Comparison of ENCODE assay signal across 25 cellular contexts in genomic region chr5:97422678-97423077, GRCh38.
DNase-seq lines count a peak whose midpoint lies in the region; ATAC-seq, FAIRE-seq and TF ChIP-seq lines count a peak whose summit lies in the region.
"Had no signal": no experiment of that assay in that cellular context is flagged by ENCODE, and none has a peak within 500 bp of the region (broad histone marks: within the 10 kb centered on the region; RNA-seq: fewer than 3 reads in every experiment).

No MANE protein-coding gene starts in this region.

- H3K27ac ChIP-seq in pancreas = no peak overlapping the region
- H3K27ac ChIP-seq: 22Rv1, C4-2B, Peyer's patch had no signal

- DNase-seq in DMS53 (lab: John Stamatoyannopoulos, UW) = peak; percentile 14
- no peak for DNase-seq in DMS53 treated with DMSO at 0.1 percent for 48 hours (lab: John Stamatoyannopoulos, UW; ENCODE audit: unreplicated experiment)
- DNase-seq in RKO (ENCODE audit: low spot score) = peak; percentile 32
- DNase-seq in fibroblast of mammary gland (ENCODE audit: low read depth) = peak; percentile 61
- DNase-seq in renal cortical epithelial cell (ENCODE audit: low read depth) = peak; percentile 1
- no peak for DNase-seq in pancreas
- DNase-seq: CD8-positive, alpha-beta T cell; DMS 273 treated with DMSO at 0.1 percent for 48 hours; DND-41; GOT3; HCEC 1CT; NCI-H1092; NCI-H1417 treated with DMSO at 0.1 percent for 48 hours; NCI-H1694 treated with DMSO at 0.1 percent for 48 hours; NCI-H2081; NCI-H2227 treated with DMSO at 0.1 percent for 48 hours; NCI-H69; Peyer's patch; SK-N-SH; SW 1271 had no signal

- H3K4me3 ChIP-seq in fibroblast of mammary gland (ENCODE audit: control insufficient read depth, low read depth, low read length) (no peak overlapping the region), pancreas (no peak overlapping the region)
- H3K4me3 ChIP-seq: Peyer's patch had no signal

- intact Hi-C loops in pancreas (cut with DNase I) = no loop called here

- ATAC-seq in GM21528 (IDR thresholded peaks at IDR 0.05; ENCODE audit: low FRiP score, unreplicated experiment) (no peak), HG03159 (IDR thresholded peaks at IDR 0.05; ENCODE audit: unreplicated experiment) (no peak), pancreas (no peak)
- ATAC-seq: CD8-positive, alpha-beta T cell had no signal

- FAIRE-seq in pancreas (lab: Jason Lieb, UNC) = no peak
- FAIRE-seq: G401.6 had no signal

- H3K36me3 ChIP-seq in pancreas = no peaks in the 10 kb centered on the region
- H3K36me3 ChIP-seq: Peyer's patch had no signal

- no peaks in the 10 kb centered on the region for H3K27me3 ChIP-seq in pancreas
- H3K27me3 ChIP-seq: Peyer's patch had no signal

- 51 to 69% methylated on average over 3 of the region's 3 CpGs for WGBS in pancreas, 2 donors

- H3K4me1 ChIP-seq in pancreas = no peaks in the 10 kb centered on the region
- H3K4me1 ChIP-seq: Peyer's patch had no signal

- H3K9me3 ChIP-seq in pancreas = no peaks in the 10 kb centered on the region
- H3K9me3 ChIP-seq: Peyer's patch, SK-N-SH had no signal

- no peak for TF ChIP-seq CTCF in fibroblast of mammary gland (conservative IDR thresholded peaks at IDR 0.05; ENCODE audit: control insufficient read depth, insufficient read depth, low read depth, low read length)
- TF ChIP-seq CTCF in pancreas (IDR thresholded peaks at IDR 0.05) = no peak

Comparison
In these comparisons a context has a peak if more than half of its experiments do, and no peak if none do; other contexts are left out.
1. DNase-seq: peak in DMS53 (single experiment), RKO (single experiment), fibroblast of mammary gland (single experiment) and renal cortical epithelial cell (single experiment); none in DMS53 treated with DMSO at 0.1 percent for 48 hours (single experiment) and pancreas (0 of 6).